In the genomic region with DNA sequence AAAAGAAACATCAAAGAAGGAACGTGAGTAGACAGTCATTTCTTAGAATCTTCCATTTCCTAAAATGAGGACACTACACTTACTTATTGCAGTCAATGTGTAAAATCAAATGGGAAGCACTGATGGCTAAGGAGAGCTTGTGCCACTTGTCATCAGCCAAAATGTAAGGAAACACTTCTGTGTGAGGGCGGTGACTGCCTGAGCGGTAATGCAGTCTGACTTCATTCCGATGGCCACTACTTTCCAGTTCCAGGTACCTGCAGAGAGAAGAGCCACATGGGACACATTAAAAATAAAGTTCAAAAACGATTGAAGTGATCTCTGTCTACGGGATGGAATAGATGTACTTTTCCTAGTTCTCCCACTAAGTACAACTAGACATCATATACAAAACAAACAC, we compare ENCODE assay signal across 20 cellular contexts.
"Had no signal": no experiment of that assay in that cellular context is flagged by ENCODE, and none has a peak within 500 bp of the region (broad histone marks: within the 10 kb centered on the region; RNA-seq: fewer than 3 reads in every experiment).

No MANE protein-coding gene starts in this region.

- H3K9me3 ChIP-seq: SJSA1 had no signal

- H3K27me3 ChIP-seq: SJSA1 had no signal

- H3K27ac ChIP-seq: SJSA1, SK-N-MC had no signal

- H3K36me3 ChIP-seq: SJSA1 had no signal

- H3K4me1 ChIP-seq: SJSA1 had no signal

- H3K4me3 ChIP-seq: SJSA1, SK-N-MC had no signal

- DNase-seq: KBM-7, MV-4-11, NCI-H1048, NCI-H1105, NCI-H1417, NCI-H187, NCI-H2029, NCI-H2081 treated with DMSO at 0.1 percent for 48 hours, NCI-H2171, NCI-H226, NCI-H446, NCI-H510A, NCI-H524 treated with DMSO at 0.1 percent for 48 hours, NCI-H69, NCI-H774, Right ventricle myocardium superior, RPMI8226, SIG-M5 had no signal
